ENCODE assay signal across 1 cellular context in genomic region chr3:131658115-131658514, GRCh38.
TF ChIP-seq lines count a peak whose summit lies in the region.

No MANE protein-coding gene starts in this region.

TF ChIP-seq in GM12878, 131 proteins besides CTCF, POLR2A, EP300 and RAD21 (continued from another document):
- TF ChIP-seq POLR2AphosphoS5 (IDR thresholded peaks at IDR 0.05; ENCODE audit: low read length) = no peak
- TF ChIP-seq ASH2L (IDR thresholded peaks at IDR 0.05; ENCODE audit: borderline replicate concordance, low read depth) = no peak
